In genomic region chr18:58381676-58382411, GRCh38 we compare ENCODE assay signal across 18 cellular contexts.
A peak's percentile ranks its signal among the peaks of the same experiment; 100 is the strongest.
DNase-seq lines count a peak whose midpoint lies in the region; ATAC-seq and TF ChIP-seq lines count a peak whose summit lies in the region.
"Had no signal": no experiment of that assay in that cellular context is flagged by ENCODE, and none has a peak within 500 bp of the region (broad histone marks: within the 10 kb centered on the region; RNA-seq: fewer than 3 reads in every experiment).

No MANE protein-coding gene starts in this region.

- DNase-seq in right atrium auricular region (ENCODE audit: low spot score), result peak; percentile 40
- DNase-seq in heart right ventricle, result no peak
- DNase-seq in endodermal cell, result peak; percentile 16
- no peak for DNase-seq in neural crest cell (ENCODE audit: low read depth, low spot score)
- no peak for DNase-seq in NCI-H1417 (lab: John Stamatoyannopoulos, UW)
- DNase-seq in mucosa of gallbladder (ENCODE audit: low spot score), result no peak
- no peak for DNase-seq in putamen (ENCODE audit: low spot score)
- DNase-seq: AML-193; Caco-2; CD4-positive, alpha-beta T cell; GOT3; H7; HFFc6 had no signal

- H3K27me3 ChIP-seq in right atrium auricular region (no peaks in the 10 kb centered on the region), heart right ventricle (no peaks in the 10 kb centered on the region), endodermal cell (ENCODE audit: control insufficient read depth, insufficient read depth, low read length, poor library complexity, severe bottlenecking) (no peaks in the 10 kb centered on the region)

- H3K4me3 ChIP-seq in right atrium auricular region, result no peak overlapping the region
- H3K4me3 ChIP-seq in heart right ventricle, result no peak overlapping the region
- no peak overlapping the region for H3K4me3 ChIP-seq in endodermal cell (ENCODE audit: low read length)
- H3K4me3 ChIP-seq: A549 had no signal

- H3K4me1 Mint-ChIP-seq in endodermal cell, result no peaks in the 10 kb centered on the region
- H3K4me1 Mint-ChIP-seq in neural crest cell, result peaks cover 7% of the 10 kb centered on the region

- no peak overlapping the region for H3K4me3 Mint-ChIP-seq in endodermal cell
- no peak overlapping the region for H3K4me3 Mint-ChIP-seq in neural crest cell
- H3K4me3 Mint-ChIP-seq: CD4-positive, alpha-beta T cell; HFFc6 had no signal

- H3K4me1 ChIP-seq in right atrium auricular region (no peaks in the 10 kb centered on the region), heart right ventricle (peaks cover 0 to 5% (median 0%) of the 10 kb centered on the region in 9 donors), endodermal cell (ENCODE audit: control insufficient read depth, insufficient read depth, low read length) (no peaks in the 10 kb centered on the region)
- H3K4me1 ChIP-seq: A549, Caco-2 had no signal

- ATAC-seq in heart right ventricle, result no peak
- ATAC-seq: A549, HCT116 had no signal

- H3K9ac ChIP-seq in endodermal cell (ENCODE audit: extremely low read depth, low read length, poor library complexity, severe bottlenecking), result no peak overlapping the region

- H3K9me3 Mint-ChIP-seq in endodermal cell, result no peaks in the 10 kb centered on the region
- no peaks in the 10 kb centered on the region for H3K9me3 Mint-ChIP-seq in neural crest cell
- H3K9me3 Mint-ChIP-seq: CD4-positive, alpha-beta T cell; HFFc6 had no signal

- WGBS in heart right ventricle, 2 donors, result 96% methylated on average over 12 of the region's 12 CpGs
- WGBS in endodermal cell (ENCODE audit: insufficient coverage in 1 of 2, insufficient read length in 1 of 2), 2 experiments, result 94 to 99% methylated on average over 6 to 12 of the region's 12 CpGs

- H3K36me3 Mint-ChIP-seq in endodermal cell (ENCODE audit: low read depth), result peaks cover 33% of the 10 kb centered on the region
- peaks cover 4% of the 10 kb centered on the region for H3K36me3 Mint-ChIP-seq in neural crest cell (ENCODE audit: low read depth)

- H3K27ac ChIP-seq in right atrium auricular region (no peak overlapping the region), heart right ventricle (no peak overlapping the region), endodermal cell (ENCODE audit: low read depth, low read length) (no peak overlapping the region)
- H3K27ac ChIP-seq: 22Rv1, A549, C4-2B, HL-60 had no signal

- H3K36me3 ChIP-seq in right atrium auricular region, result peaks cover 7% of the 10 kb centered on the region
- peaks cover 0 to 56% (median 10%) of the 10 kb centered on the region in 9 donors for H3K36me3 ChIP-seq in heart right ventricle
- peaks cover 9% of the 10 kb centered on the region for H3K36me3 ChIP-seq in endodermal cell (ENCODE audit: control insufficient read depth, insufficient read depth, low read length)

- no peaks in the 10 kb centered on the region for H3K27me3 Mint-ChIP-seq in endodermal cell (ENCODE audit: insufficient read depth)
- H3K27me3 Mint-ChIP-seq in neural crest cell (ENCODE audit: low read depth), result no peaks in the 10 kb centered on the region
- H3K27me3 Mint-ChIP-seq: CD4-positive, alpha-beta T cell had no signal

- H3K9me3 ChIP-seq in right atrium auricular region (no peaks in the 10 kb centered on the region), heart right ventricle (no peaks in the 10 kb centered on the region), endodermal cell (ENCODE audit: control insufficient read depth, low read length) (no peaks in the 10 kb centered on the region)
- H3K9me3 ChIP-seq: A549, Caco-2 had no signal

- H3K27ac Mint-ChIP-seq in endodermal cell, result no peak overlapping the region
- H3K27ac Mint-ChIP-seq in neural crest cell (ENCODE audit: unreplicated experiment), result peak overlapping the region; percentile 73
- H3K27ac Mint-ChIP-seq: CD4-positive, alpha-beta T cell; HFFc6 had no signal

- no peak for TF ChIP-seq CTCF in right atrium auricular region (IDR thresholded peaks at IDR 0.05)
- TF ChIP-seq CTCF in heart right ventricle (IDR thresholded peaks at IDR 0.05), result no peak
- no peak for TF ChIP-seq CTCF in endodermal cell (conservative IDR thresholded peaks at IDR 0.05)
- no peak for TF ChIP-seq CTCF in neural crest cell (conservative IDR thresholded peaks at IDR 0.05)

- intact Hi-C loops in heart right ventricle (cut with DNase I), result no loop called here

Comparison
In these comparisons a context has a peak if more than half of its experiments do, and no peak if none do; other contexts are left out.
1. DNase-seq: peak in right atrium auricular region (single experiment) and endodermal cell (single experiment); none in heart right ventricle (0 of 2), neural crest cell (single experiment), NCI-H1417 (0 of 3), mucosa of gallbladder (single experiment) and putamen (single experiment).